In the genomic region with DNA sequence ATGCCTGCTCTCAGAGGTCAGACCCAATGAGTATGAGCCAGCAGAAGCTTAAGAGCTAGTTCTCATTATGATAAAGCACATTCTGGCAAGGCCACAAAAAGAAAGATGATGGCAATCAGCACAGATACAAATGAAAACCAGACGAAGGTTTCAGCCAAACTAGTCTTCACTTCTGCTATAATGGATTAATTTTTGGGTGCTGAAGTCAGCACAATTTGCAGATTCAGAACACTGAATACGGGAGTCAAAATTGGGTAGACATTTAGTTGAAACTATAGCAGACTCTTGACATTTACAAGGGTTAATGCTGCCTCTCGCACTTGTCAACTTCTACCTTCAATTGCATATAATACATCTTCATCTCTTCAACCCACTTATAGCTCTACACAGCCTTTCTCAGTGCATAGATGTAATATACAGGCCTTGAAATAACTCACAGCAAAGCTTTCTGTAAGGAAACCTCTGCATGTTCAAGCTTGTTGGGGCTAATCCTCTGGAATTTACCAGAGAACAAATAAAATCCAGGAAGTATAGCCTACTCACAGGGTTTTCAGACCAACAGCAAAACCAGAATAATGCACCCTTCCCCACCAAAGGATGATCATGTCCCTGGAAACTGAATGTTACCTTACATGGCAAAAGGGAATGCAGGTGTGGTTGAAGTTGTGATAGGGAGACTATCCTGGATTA, we compare ENCODE assay signal across 12 cellular contexts.
"Had no signal": no experiment of that assay in that cellular context is flagged by ENCODE, and none has a peak within 500 bp of the region (broad histone marks: within the 10 kb centered on the region; RNA-seq: fewer than 3 reads in every experiment).

No MANE protein-coding gene starts in this region.

- H3K36me3 ChIP-seq: right atrium auricular region, tibial artery, vagina had no signal

- H3K4me1 ChIP-seq: right atrium auricular region, tibial artery had no signal

- H3K79me2 ChIP-seq: hepatocyte had no signal

- H3K4me2 ChIP-seq: hepatocyte had no signal

- H3K27ac ChIP-seq: hepatocyte, right atrium auricular region, tibial artery, vagina had no signal

- H3K27me3 ChIP-seq: hepatocyte, right atrium auricular region, vagina had no signal

- H3K9me3 ChIP-seq: right atrium auricular region, tibial artery, vagina had no signal

- ATAC-seq: activated T-cell treated with anti-CD3 and anti-CD28 coated beads, Interleukin-2, amount 50 U/mL, for 4 hours; stimulated activated effector memory CD8-positive, alpha-beta T cell treated with anti-CD3 and anti-CD28 coated beads, Interleukin-12 subunit alpha, Interleukin-12 subunit beta, amount 100 ng/mL, for 72 hours had no signal

- DNase-seq: activated CD4-positive, alpha-beta memory T cell treated with anti-CD3 and anti-CD28 coated beads for 36 hours; activated CD4-positive, alpha-beta T cell treated with anti-CD3 and anti-CD28 coated beads for 1 hour; activated effector memory CD4-positive, alpha-beta T cell treated with anti-CD3 and anti-CD28 coated beads, Interleukin-2, amount 50 U/mL, for 16 hours; activated T-cell treated with anti-CD3 and anti-CD28 coated beads, Interleukin-2, amount 50 U/mL, for 4 hours; kidney glomerular epithelial cell; midbrain; T-helper 9 cell; tibial artery had no signal

- H2AFZ ChIP-seq: hepatocyte had no signal

- H3K4me3 ChIP-seq: hepatocyte, right atrium auricular region, tibial artery, vagina had no signal
